In genomic region chr9:136160321-136160938, GRCh38 we compare ENCODE assay signal across 23 cellular contexts. TPM values are rescaled to one million over a fixed set of nuclear protein-coding genes. Genes with fewer than 3 reads are reported as not detected.
DNase-seq lines count a peak whose midpoint lies in the region; ATAC-seq and TF ChIP-seq lines count a peak whose summit lies in the region.
"Had no signal": no experiment of that assay in that cellular context is flagged by ENCODE, and none has a peak within 500 bp of the region (broad histone marks: within the 10 kb centered on the region; RNA-seq: fewer than 3 reads in every experiment).

No MANE protein-coding gene starts in this region.

- intact Hi-C loops in testis (cut with DNase I; ENCODE audit: low total_unique reads) = no loop called here

- no peak overlapping the region for H2AFZ ChIP-seq in GM23338

- H3K4me3 ChIP-seq in GM23338 (no peak overlapping the region), testis (no peak overlapping the region)
- H3K4me3 ChIP-seq: gastrocnemius medialis had no signal

- no peaks in the 10 kb centered on the region for H3K27me3 ChIP-seq in GM23338 (ENCODE audit: insufficient read depth)
- H3K27me3 ChIP-seq in testis = no peaks in the 10 kb centered on the region

- no peaks in the 10 kb centered on the region for H3K9me3 ChIP-seq in testis
- H3K9me3 ChIP-seq: gastrocnemius medialis had no signal

- no peaks in the 10 kb centered on the region for H3K79me2 ChIP-seq in GM23338 (replicated peaks; ENCODE audit: insufficient read depth)

- H3K4me2 ChIP-seq in GM23338 = no peak overlapping the region

- H3K4me3 Mint-ChIP-seq in GM23338 (no peak overlapping the region), glutamatergic neuron (ENCODE audit: unreplicated experiment) (no peak overlapping the region)

- H3K4me1 ChIP-seq in GM23338 (ENCODE audit: insufficient read depth) (no peaks in the 10 kb centered on the region; the same call in 1 of the 2 replicates), testis (no peaks in the 10 kb centered on the region)
- H3K4me1 ChIP-seq: gastrocnemius medialis had no signal

- H3K36me3 ChIP-seq in GM23338 (ENCODE audit: insufficient read depth) (no peaks in the 10 kb centered on the region), testis (ENCODE audit: low read depth, missing control alignments) (no peaks in the 10 kb centered on the region)
- H3K36me3 ChIP-seq: gastrocnemius medialis had no signal

- H4K20me1 ChIP-seq in GM23338 (replicated peaks; ENCODE audit: insufficient read depth) = no peaks in the 10 kb centered on the region

- TF ChIP-seq CTCF in GM23338 (conservative IDR thresholded peaks at IDR 0.05; ENCODE audit: low read depth in 2 of 2) (no peak), glutamatergic neuron (IDR thresholded peaks at IDR 0.05; ENCODE audit: partially characterized antibody, unreplicated experiment) (no peak), testis (IDR thresholded peaks at IDR 0.05) (no peak)

- 69% methylated on average over 8 to 16 of the region's 16 CpGs for WGBS in testis, 2 donors

- ATAC-seq in GM23338 (peak; percentile 78), GM21786 (IDR thresholded peaks at IDR 0.05; ENCODE audit: unreplicated experiment) (no peak)
- ATAC-seq: gastrocnemius medialis, left colon had no signal

- no peaks in the 10 kb centered on the region for H3F3A ChIP-seq in GM23338 (replicated peaks; ENCODE audit: low read depth)

- H3K27ac ChIP-seq in GM23338 (ENCODE audit: low read depth) = no peak overlapping the region
- H3K27ac ChIP-seq in testis = no peak overlapping the region
- H3K27ac ChIP-seq: gastrocnemius medialis, HL-60 had no signal

- peaks cover 9% of the 10 kb centered on the region; the same call in 2 of the 3 replicates for H3K4me1 Mint-ChIP-seq in GM23338
- H3K4me1 Mint-ChIP-seq in glutamatergic neuron (ENCODE audit: low read depth, unreplicated experiment) = peaks cover 5% of the 10 kb centered on the region

- peak; percentile 9 for DNase-seq in NCI-H1092 treated with DMSO at 0.1 percent for 48 hours (lab: John Stamatoyannopoulos, UW)
- no peak for DNase-seq in NCI-H1092 (lab: John Stamatoyannopoulos, UW)
- DNase-seq in GM23338 (ENCODE audit: low spot score) = no peak
- peak; percentile 22 for DNase-seq in NCI-H2171 (lab: John Stamatoyannopoulos, UW)
- peak; percentile 70 for DNase-seq in glutamatergic neuron
- no peak for DNase-seq in 8988T
- no peak for DNase-seq in testis
- DNase-seq: activated CD4-positive, alpha-beta T cell treated with anti-CD3 and anti-CD28 coated beads, Interleukin-2, amount 50 U/mL, for 1 hour; activated CD8-positive, alpha-beta memory T cell treated with anti-CD3 and anti-CD28 coated beads, Interleukin-2, amount 50 U/mL, for 48 hours; activated gamma-delta T cell treated with Interleukin-2 at 50 U/mL for 16 hours; amniotic stem cell; C1 segment of cervical spinal cord; central memory CD4-positive, alpha-beta T cell; DND-41; erythroblast; gastrocnemius medialis; left colon; NCI-H524; stimulated activated CD4-positive, alpha-beta T cell treated with anti-CD3 and anti-CD28 coated beads, Interleukin-12 subunit alpha, Interleukin-12 subunit beta, amount 100 ng/mL, for 4 hours; SW 1271 had no signal

- H3K9me3 Mint-ChIP-seq in GM23338 = peaks cover 14% of the 10 kb centered on the region
- peaks cover 11% of the 10 kb centered on the region for H3K9me3 Mint-ChIP-seq in glutamatergic neuron (ENCODE audit: unreplicated experiment)

- H3K27ac Mint-ChIP-seq in GM23338 = no peak overlapping the region
- H3K27ac Mint-ChIP-seq in glutamatergic neuron (ENCODE audit: unreplicated experiment) = no peak overlapping the region

- no peaks in the 10 kb centered on the region for H3K9me2 ChIP-seq in GM23338 (ENCODE audit: insufficient read depth)

- no peak for TF ChIP-seq POLR2A in testis (IDR thresholded peaks at IDR 0.05)

- H3K36me3 Mint-ChIP-seq in GM23338 (ENCODE audit: low read depth) (peaks cover 2% of the 10 kb centered on the region; the same call in 1 of the 3 replicates), glutamatergic neuron (ENCODE audit: unreplicated experiment) (peaks cover 5% of the 10 kb centered on the region)

- H3K27me3 Mint-ChIP-seq in GM23338 (ENCODE audit: insufficient read depth, low read depth, poor library complexity) (peaks cover 2% of the 10 kb centered on the region), glutamatergic neuron (ENCODE audit: unreplicated experiment) (peaks cover 6% of the 10 kb centered on the region)

TF ChIP-seq in GM23338, 12 proteins besides CTCF, POLR2A, EP300 and RAD21 (continues in another document):
- TF ChIP-seq JUNB (IDR thresholded peaks at IDR 0.05; ENCODE audit: unreplicated experiment) (no peak), ZNF114 (CRISPR knock-in tag; IDR thresholded peaks at IDR 0.05) (no peak), EZH2 (IDR thresholded peaks at IDR 0.05; ENCODE audit: low read depth, unreplicated experiment) (no peak), EZH2phosphoT487 (IDR thresholded peaks at IDR 0.05; ENCODE audit: unreplicated experiment) (no peak), REST (IDR thresholded peaks at IDR 0.05; ENCODE audit: unreplicated experiment) (no peak), STAT1 (IDR thresholded peaks at IDR 0.05; ENCODE audit: unreplicated experiment) (no peak), POLR2AphosphoS5 (IDR thresholded peaks at IDR 0.05; ENCODE audit: low read depth) (no peak)

RNA-seq across cellular contexts. Expression of gene TMEM250, which starts 41.8 kb away (rescaled TPM):
- total RNA-seq in GM23338 (2014; rRNA removed; shearing (Covaris generic)) = 32.6 and 39.2 TPM in 2 replicates
- 11.8 and 12.2 TPM in 2 replicates for polyA plus RNA-seq in GM23338 (2016; fragmentation: Nextera tagmentation; extraction: Ambion mirVana)
- 16.0 TPM for total RNA-seq in glutamatergic neuron (ENCODE audit: unreplicated experiment)
- 10 to 100 TPM; 57.8 to 73.0 TPM for total RNA-seq in testis
- 29.4 TPM for polyA plus RNA-seq in testis (ENCODE audit: insufficient read depth, low read depth, low replicate concordance)

RNA-seq across cellular contexts. Expression of gene LHX3, which starts 44.5 kb away (rescaled TPM):
- total RNA-seq in GM23338 (2014; rRNA removed; shearing (Covaris generic)) = not detected in 2 replicates
- polyA plus RNA-seq in GM23338 (2016; fragmentation: Nextera tagmentation; extraction: Ambion mirVana) (0.08 TPM in 1 of 2 replicates, not detected in the other), testis (ENCODE audit: insufficient read depth, low read depth, low replicate concordance) (not detected)
- total RNA-seq in glutamatergic neuron (ENCODE audit: unreplicated experiment) (0.81 TPM), testis (under 1 TPM; 0.55 to 0.62 TPM)
- total RNA-seq: A172, gastrocnemius medialis, left colon had no signal

Comparison
In these comparisons a context has a peak if more than half of its experiments do, and no peak if none do; other contexts are left out.
1. DNase-seq: peak in NCI-H1092 treated with DMSO at 0.1 percent for 48 hours (single experiment), NCI-H2171 (single experiment) and glutamatergic neuron (single experiment); none in NCI-H1092 (single experiment), GM23338 (single experiment), 8988T (single experiment) and testis (single experiment).